In the genomic region with DNA sequence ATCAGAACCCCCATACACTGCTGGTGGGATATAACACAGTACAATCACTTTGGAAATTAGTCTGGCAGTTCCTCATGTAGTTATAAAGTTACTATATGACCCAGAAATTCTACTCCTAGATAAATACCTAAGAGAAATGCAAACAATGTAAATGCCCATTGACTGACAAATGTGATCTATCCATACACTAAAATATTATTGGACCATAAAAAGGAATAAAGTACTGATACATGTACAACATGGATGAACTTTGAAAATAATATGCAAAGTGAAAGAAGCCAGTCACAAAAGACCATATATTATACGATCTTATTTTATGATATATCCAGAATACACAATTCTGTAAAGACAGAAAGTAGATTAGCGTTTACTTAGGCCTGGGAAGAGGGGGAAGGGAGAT, we compare ENCODE assay signal across 29 cellular contexts.
"Had no signal": no experiment of that assay in that cellular context is flagged by ENCODE, and none has a peak within 500 bp of the region (broad histone marks: within the 10 kb centered on the region; RNA-seq: fewer than 3 reads in every experiment).

No MANE protein-coding gene starts in this region.

- H3K4me3 Mint-ChIP-seq: activated B cell treated with CpG ODN at 0.5 μM for 24 hours; activated CD4-positive, alpha-beta memory T cell treated with anti-CD3 and anti-CD28 coated beads for 36 hours; activated CD4-positive, alpha-beta T cell treated with anti-CD3 and anti-CD28 coated beads, Interleukin-2, amount 10 ng/mL, durations not matched to agents 24 days and 14 days; activated CD8-positive, alpha-beta T cell treated with anti-CD3 and anti-CD28 coated beads for 36 hours; activated naive CD4-positive, alpha-beta T cell treated with anti-CD3 and anti-CD28 coated beads, Interleukin-2, amount 10 ng/mL, durations not matched to agents 7 days and 5 days; activated naive CD4-positive, alpha-beta T cell treated with anti-CD3 and anti-CD28 coated beads, Interleukin-2, amount 50 U/mL, for 24 hours; activated naive CD8-positive, alpha-beta T cell; activated naive CD8-positive, alpha-beta T cell treated with anti-CD3 and anti-CD28 coated beads, Interleukin-2, amount 10 ng/mL, durations not matched to agents 7 days and 5 days; activated naive CD8-positive, alpha-beta T cell treated with anti-CD3 and anti-CD28 coated beads, Interleukin-2, amount 50 U/mL, for 24 hours; activated T-cell treated with anti-CD3 and anti-CD28 coated beads, Interleukin-2, amount 50 U/mL, for 24 hours; T-helper 1 cell treated with Interleukin-12 subunit alpha and Interleukin-12 subunit beta and Interleukin-4 antibody, amounts not matched to agents 30 μg/mL and 1 μg/mL, for 36 hours; T-helper 2 cell treated with Interferon-gamma antibody and Interleukin-4, amounts not matched to agents 5 μg/mL and 100 μg/mL, for 36 hours had no signal

- DNase-seq: activated B cell treated with CpG ODN at 0.5 μM for 24 hours; activated CD4-positive, alpha-beta memory T cell treated with anti-CD3 and anti-CD28 coated beads for 36 hours; activated CD4-positive, alpha-beta T cell treated with anti-CD3 and anti-CD28 coated beads for 4 hours; activated CD4-positive, alpha-beta T cell treated with anti-CD3 and anti-CD28 coated beads, Interleukin-2, amount 10 ng/mL, durations not matched to agents 24 days and 14 days; activated CD4-positive, alpha-beta T cell treated with anti-CD3 and anti-CD28 coated beads, Interleukin-2, amount 50 U/mL, for 1 hour; activated CD4-positive, alpha-beta T cell treated with anti-CD3 and anti-CD28 coated beads, Interleukin-2, amount 50 U/mL, for 4 hours; activated CD4-positive, CD25-positive, alpha-beta regulatory T cell treated with anti-CD3 and anti-CD28 coated beads, Interleukin-2, amount 50 U/mL, for 72 hours; activated CD8-positive, alpha-beta memory T cell treated with anti-CD3 and anti-CD28 coated beads, Interleukin-2, amount 50 U/mL, for 48 hours; activated CD8-positive, alpha-beta T cell treated with anti-CD3 and anti-CD28 coated beads for 36 hours; activated effector memory CD4-positive, alpha-beta T cell treated with Interleukin-2 at 50 U/mL for 16 hours; activated gamma-delta T cell; activated naive CD4-positive, alpha-beta T cell treated with anti-CD3 and anti-CD28 coated beads, Interleukin-2, amount 10 ng/mL, durations not matched to agents 7 days and 5 days; activated naive CD4-positive, alpha-beta T cell treated with Interleukin-2 at 50 U/mL for 16 hours; activated naive CD8-positive, alpha-beta T cell treated with anti-CD3 and anti-CD28 coated beads, Interleukin-2, amount 10 ng/mL, durations not matched to agents 7 days and 5 days; activated naive CD8-positive, alpha-beta T cell treated with anti-CD3 and anti-CD28 coated beads, Interleukin-2, amount 50 U/mL, for 24 hours; activated T-cell treated with anti-CD3 and anti-CD28 coated beads, Interleukin-2, amount 50 U/mL, for 24 hours; activated T-cell treated with anti-CD3 and anti-CD28 coated beads, Interleukin-2, amount 50 U/mL, for 48 hours; aorta; body of pancreas; brain microvascular endothelial cell; central memory CD4-positive, alpha-beta T cell; T-helper 1 cell; T-helper 2 cell; T-helper 9 cell had no signal

- H3K27ac Mint-ChIP-seq: activated B cell treated with CpG ODN at 0.5 μM for 24 hours; activated CD4-positive, alpha-beta memory T cell treated with anti-CD3 and anti-CD28 coated beads for 36 hours; activated CD4-positive, alpha-beta T cell treated with anti-CD3 and anti-CD28 coated beads, Interleukin-2, amount 10 ng/mL, durations not matched to agents 24 days and 14 days; activated CD8-positive, alpha-beta T cell treated with anti-CD3 and anti-CD28 coated beads for 36 hours; activated naive CD4-positive, alpha-beta T cell treated with anti-CD3 and anti-CD28 coated beads, Interleukin-2, amount 10 ng/mL, durations not matched to agents 7 days and 5 days; activated naive CD4-positive, alpha-beta T cell treated with anti-CD3 and anti-CD28 coated beads, Interleukin-2, amount 50 U/mL, for 24 hours; activated naive CD8-positive, alpha-beta T cell; activated naive CD8-positive, alpha-beta T cell treated with anti-CD3 and anti-CD28 coated beads, Interleukin-2, amount 10 ng/mL, durations not matched to agents 7 days and 5 days; activated naive CD8-positive, alpha-beta T cell treated with anti-CD3 and anti-CD28 coated beads, Interleukin-2, amount 50 U/mL, for 24 hours; activated T-cell treated with anti-CD3 and anti-CD28 coated beads, Interleukin-2, amount 50 U/mL, for 24 hours; activated T-helper 2 cell treated with anti-CD3 and anti-CD28 coated beads, Interferon-gamma antibody, Interleukin-2, Interleukin-4, amounts not matched to agents 10 μg/mL and 5 μg/mL and 100 μg/mL, durations not matched to agents 14 hours and 24 hours and 36 hours; T-helper 1 cell treated with Interleukin-12 subunit alpha and Interleukin-12 subunit beta and Interleukin-4 antibody, amounts not matched to agents 30 μg/mL and 1 μg/mL, for 36 hours; T-helper 2 cell treated with Interferon-gamma antibody and Interleukin-4, amounts not matched to agents 5 μg/mL and 100 μg/mL, for 36 hours had no signal

- H3K27me3 Mint-ChIP-seq: activated B cell treated with CpG ODN at 0.5 μM for 24 hours; activated CD4-positive, alpha-beta memory T cell treated with anti-CD3 and anti-CD28 coated beads for 36 hours; activated CD4-positive, alpha-beta T cell treated with anti-CD3 and anti-CD28 coated beads, Interleukin-2, amount 10 ng/mL, durations not matched to agents 24 days and 14 days; activated CD8-positive, alpha-beta T cell treated with anti-CD3 and anti-CD28 coated beads for 36 hours; activated naive CD4-positive, alpha-beta T cell treated with anti-CD3 and anti-CD28 coated beads, Interleukin-2, amount 10 ng/mL, durations not matched to agents 7 days and 5 days; activated naive CD4-positive, alpha-beta T cell treated with anti-CD3 and anti-CD28 coated beads, Interleukin-2, amount 50 U/mL, for 24 hours; activated naive CD8-positive, alpha-beta T cell; activated naive CD8-positive, alpha-beta T cell treated with anti-CD3 and anti-CD28 coated beads, Interleukin-2, amount 10 ng/mL, durations not matched to agents 7 days and 5 days; activated naive CD8-positive, alpha-beta T cell treated with anti-CD3 and anti-CD28 coated beads, Interleukin-2, amount 50 U/mL, for 24 hours; activated T-cell treated with anti-CD3 and anti-CD28 coated beads, Interleukin-2, amount 50 U/mL, for 24 hours had no signal

- ATAC-seq: activated CD8-positive, alpha-beta T cell treated with anti-CD3 and anti-CD28 coated beads for 36 hours; activated naive CD8-positive, alpha-beta T cell treated with anti-CD3 and anti-CD28 coated beads, Interleukin-2, amount 50 U/mL, for 24 hours; body of pancreas had no signal

- H3K4me1 Mint-ChIP-seq: activated B cell treated with CpG ODN at 0.5 μM for 24 hours; activated CD4-positive, alpha-beta T cell treated with anti-CD3 and anti-CD28 coated beads, Interleukin-2, amount 10 ng/mL, durations not matched to agents 24 days and 14 days; activated naive CD4-positive, alpha-beta T cell treated with anti-CD3 and anti-CD28 coated beads, Interleukin-2, amount 10 ng/mL, durations not matched to agents 7 days and 5 days; activated naive CD4-positive, alpha-beta T cell treated with anti-CD3 and anti-CD28 coated beads, Interleukin-2, amount 50 U/mL, for 24 hours; activated naive CD8-positive, alpha-beta T cell treated with anti-CD3 and anti-CD28 coated beads, Interleukin-2, amount 10 ng/mL, durations not matched to agents 7 days and 5 days had no signal
